1 cellular context compared by ENCODE assay signal in the genomic region with DNA sequence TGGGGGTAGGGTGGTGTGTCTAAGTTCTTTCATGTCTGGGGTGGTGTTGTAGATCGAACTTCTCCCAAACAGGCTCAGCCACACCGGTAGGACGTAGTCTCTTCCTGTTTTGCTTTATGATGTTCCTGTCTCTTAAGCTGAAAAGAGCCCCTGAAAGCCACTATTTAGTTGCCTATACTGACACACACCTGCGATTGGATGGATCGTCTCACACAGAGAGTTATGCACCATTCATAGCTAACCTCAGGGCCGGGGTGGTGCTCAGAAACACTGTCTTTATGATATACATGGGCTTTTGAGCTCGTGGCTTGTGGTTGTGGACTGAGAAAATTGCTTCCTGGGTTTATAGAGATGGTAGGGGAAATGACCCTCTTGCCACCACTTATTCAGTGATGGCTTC.
TF ChIP-seq lines count a peak whose summit lies in the region.

No MANE protein-coding gene starts in this region.

TF ChIP-seq in IMR-90, 13 proteins besides CTCF, POLR2A, EP300 and RAD21:
- TF ChIP-seq SMC3 (IDR thresholded peaks at IDR 0.05; ENCODE audit: low read depth, low read length) (no peak), ELK1 (IDR thresholded peaks at IDR 0.05; ENCODE audit: borderline replicate concordance, low read depth, low read length) (no peak), CHD1 (IDR thresholded peaks at IDR 0.05; ENCODE audit: low read depth, low read length) (no peak), MXI1 (IDR thresholded peaks at IDR 0.05; ENCODE audit: borderline replicate concordance, low read depth, low read length) (no peak), CEBPB (IDR thresholded peaks at IDR 0.05; ENCODE audit: low read depth, low read length) (no peak), BHLHE40 (IDR thresholded peaks at IDR 0.05; ENCODE audit: low read depth, low read length) (no peak), MAFK (IDR thresholded peaks at IDR 0.05; ENCODE audit: low read depth, low read length) (no peak), RCOR1 (IDR thresholded peaks at IDR 0.05; ENCODE audit: insufficient replicate concordance, low read length) (no peak), RFX5 (IDR thresholded peaks at IDR 0.05; ENCODE audit: low read depth, low read length) (no peak), NFE2L2 (IDR thresholded peaks at IDR 0.05; ENCODE audit: low read depth, low read length) (no peak), MAZ (IDR thresholded peaks at IDR 0.05; ENCODE audit: borderline replicate concordance, low read depth, low read length) (no peak), FOS (IDR thresholded peaks at IDR 0.05; ENCODE audit: low read depth, low read length) (no peak)
- TF ChIP-seq, protein P1, sequence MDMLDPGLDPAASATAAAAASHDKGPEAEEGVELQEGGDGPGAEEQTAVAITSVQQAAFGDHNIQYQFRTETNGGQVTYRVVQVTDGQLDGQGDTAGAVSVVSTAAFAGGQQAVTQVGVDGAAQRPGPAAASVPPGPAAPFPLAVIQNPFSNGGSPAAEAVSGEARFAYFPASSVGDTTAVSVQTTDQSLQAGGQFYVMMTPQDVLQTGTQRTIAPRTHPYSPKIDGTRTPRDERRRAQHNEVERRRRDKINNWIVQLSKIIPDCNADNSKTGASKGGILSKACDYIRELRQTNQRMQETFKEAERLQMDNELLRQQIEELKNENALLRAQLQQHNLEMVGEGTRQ (IDR thresholded peaks at IDR 0.05; ENCODE audit: low read depth, low read length) = no peak
